8 cellular contexts compared by ENCODE assay signal in the genomic region with DNA sequence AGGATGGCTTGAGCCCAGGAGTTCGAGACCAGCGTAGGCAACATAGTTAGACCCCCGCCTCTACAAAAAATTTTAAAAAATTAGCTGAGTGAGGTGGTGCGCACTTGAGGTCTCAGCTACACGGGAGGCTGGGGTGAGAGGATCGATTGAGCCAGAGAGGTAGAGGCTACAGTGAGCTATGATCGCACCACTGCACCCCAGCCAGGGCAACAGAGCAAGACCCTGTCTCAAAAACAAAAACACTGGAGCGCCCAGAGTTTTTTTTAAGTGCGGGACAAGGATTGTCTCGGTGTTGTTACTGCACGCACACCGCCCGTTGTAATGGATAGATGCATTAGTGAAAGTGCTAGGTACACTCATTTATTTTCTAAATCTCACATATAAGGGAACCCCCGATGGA. TPM values are rescaled to one million over a fixed set of nuclear protein-coding genes. Genes with fewer than 3 reads are reported as not detected.
DNase-seq lines count a peak whose midpoint lies in the region; TF ChIP-seq lines count a peak whose summit lies in the region.

No MANE protein-coding gene starts in this region.

- H3K9me3 ChIP-seq in GM23248 (ENCODE audit: low read depth): no peaks in the 10 kb centered on the region

- H3K4me3 ChIP-seq in GM23248 (peak overlapping the region; percentile 76), skin epidermis (peak overlapping the region; percentile 42 to 67 (median 59))

- H3K27me3 ChIP-seq in GM23248 (replicated peaks; ENCODE audit: insufficient read depth): no peaks in the 10 kb centered on the region

- no peak overlapping the region for H3K27ac ChIP-seq in GM23248
- H3K27ac ChIP-seq in VCaP: peak overlapping the region; percentile 29; the same call in 1 of the 2 replicates
- H3K27ac ChIP-seq in skin epidermis: peak overlapping the region in 5 of 21 experiments; percentile 6 to 51 (median 24)

- in situ Hi-C loops in GM23248 (cut with MboI): no loop called here

- peaks cover 2% of the 10 kb centered on the region for H3K9me3 Mint-ChIP-seq in glutamatergic neuron (ENCODE audit: unreplicated experiment)

- peak overlapping the region; percentile 60; the same call in 1 of the 2 replicates for H3K9ac ChIP-seq in GM23248

- peaks cover 8% of the 10 kb centered on the region for H3K4me1 Mint-ChIP-seq in glutamatergic neuron (ENCODE audit: low read depth, unreplicated experiment)

- TF ChIP-seq CTCF in VCaP (conservative IDR thresholded peaks at IDR 0.05) (no peak), glutamatergic neuron (IDR thresholded peaks at IDR 0.05; ENCODE audit: partially characterized antibody, unreplicated experiment) (no peak)

- H3K4me3 Mint-ChIP-seq in glutamatergic neuron (ENCODE audit: unreplicated experiment): peak overlapping the region; percentile 91

- DNase-seq in GM23248 (no peak), glutamatergic neuron (no peak), NCI-H2107 (lab: John Stamatoyannopoulos, UW) (no peak), HuH-7 (ENCODE audit: low spot score) (no peak), NCI-H1436 (lab: John Stamatoyannopoulos, UW) (no peak), NCI-H2227 treated with DMSO at 0.1 percent for 48 hours (lab: John Stamatoyannopoulos, UW) (no peak)

- H3K36me3 Mint-ChIP-seq in glutamatergic neuron (ENCODE audit: unreplicated experiment): no peaks in the 10 kb centered on the region

- H3K27ac Mint-ChIP-seq in glutamatergic neuron (ENCODE audit: unreplicated experiment): no peak overlapping the region

- H2AFZ ChIP-seq in GM23248: peak overlapping the region; percentile 69

- H3K36me3 ChIP-seq in GM23248 (ENCODE audit: low read depth): no peaks in the 10 kb centered on the region

- H3K4me1 ChIP-seq in GM23248 (ENCODE audit: insufficient read depth): peaks cover 21% of the 10 kb centered on the region

- 0 out of 2 replicates have a peak, but pooled peaks cover 14% of the 10 kb centered on the region for H3F3A ChIP-seq in GM23248 (ENCODE audit: insufficient read depth)

- WGBS in GM23248 (ENCODE audit: low coverage in 1 of 2, low lambda C conversion rate in 2 of 2, missing lambda C conversion rate in 2 of 2), 2 experiments: 47 to 51% methylated on average over 14 of the region's 14 CpGs

- H3K9me2 ChIP-seq in GM23248 (ENCODE audit: insufficient read depth): no peaks in the 10 kb centered on the region

- H3K27me3 Mint-ChIP-seq in glutamatergic neuron (ENCODE audit: unreplicated experiment): peaks cover 11% of the 10 kb centered on the region

- H3K4me2 ChIP-seq in GM23248 (ENCODE audit: unreplicated experiment): peak overlapping the region; percentile 84

- no peaks in the 10 kb centered on the region; the same call in 1 of the 2 replicates for H3K79me2 ChIP-seq in GM23248 (ENCODE audit: insufficient read depth)

- no peaks in the 10 kb centered on the region for H4K20me1 ChIP-seq in GM23248 (ENCODE audit: insufficient read depth)

RNA-seq across cellular contexts. Expression of a gene that starts 37.1 kb away (rescaled TPM):
- 7.1 and 8.0 TPM in 2 replicates for total RNA-seq in GM23248 (2014; rRNA removed; shearing (Covaris generic))
- polyA plus RNA-seq in GM23248 (2016; fragmentation: Nextera tagmentation; extraction: Ambion mirVana): 3.3 and 3.5 TPM in 2 replicates
- 39.4 TPM for total RNA-seq in glutamatergic neuron (ENCODE audit: unreplicated experiment)
